Comparison of ENCODE assay signal across 22 cellular contexts in the genomic region with DNA sequence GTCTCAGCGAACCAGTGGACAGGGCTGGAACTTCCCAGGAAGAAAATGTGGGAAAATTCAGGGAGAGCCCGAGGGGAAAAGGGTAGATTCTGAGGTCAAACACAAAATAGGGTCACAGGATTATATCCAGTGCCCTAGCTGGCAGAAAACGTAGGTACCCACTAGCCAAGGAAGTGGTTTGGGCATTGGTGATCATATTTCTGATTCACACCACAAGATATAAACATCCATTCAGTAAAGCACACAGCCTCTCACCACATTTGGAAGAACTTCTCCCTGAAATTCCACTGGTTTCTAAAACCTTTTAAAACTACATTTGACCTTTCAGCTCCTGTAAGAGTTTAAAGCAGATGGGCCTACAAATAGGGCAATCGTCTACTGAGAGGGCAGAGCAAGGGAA.
A peak's percentile ranks its signal among the peaks of the same experiment; 100 is the strongest.
DNase-seq lines count a peak whose midpoint lies in the region; ATAC-seq and TF ChIP-seq lines count a peak whose summit lies in the region.
"Had no signal": no experiment of that assay in that cellular context is flagged by ENCODE, and none has a peak within 500 bp of the region (broad histone marks: within the 10 kb centered on the region; RNA-seq: fewer than 3 reads in every experiment).

No MANE protein-coding gene starts in this region.

- H3K23me2 ChIP-seq in H9 (ENCODE audit: insufficient read length, low read depth, low read length, poor library complexity, severe bottlenecking), result no peaks in the 10 kb centered on the region

- DNase-seq in Daoy (ENCODE audit: low read depth) (peak; percentile 36), IMR-90 (peak; percentile 54), astrocyte of the hippocampus (ENCODE audit: low read depth, low spot score) (peak; percentile 44), progenitor cell of endocrine pancreas (ENCODE audit: low spot score, unreplicated experiment) (no peak), HUDEP-2 (lab: John Stamatoyannopoulos, UW; ENCODE audit: unreplicated experiment in 76 of 76) (no peak), H9 (no peak)
- DNase-seq: CD4-positive, alpha-beta memory T cell; GF-D8; Kasumi-1; NCI-H1105; NCI-H146; NCI-H2029 treated with DMSO at 0.1 percent for 48 hours; NCI-H345; NCI-H524; NCI-H774; NK-92 treated with Interleukin-12 subunit alpha and Interleukin-12 subunit beta, amount 100 ng/mL, for 24 hours had no signal

- H3K9me3 Mint-ChIP-seq in progenitor cell of endocrine pancreas (ENCODE audit: low read depth), result peaks cover 8% of the 10 kb centered on the region
- H3K9me3 Mint-ChIP-seq in H9, result peaks cover 3 to 4% of the 10 kb centered on the region in 2 experiments; a peak in 3 of 5 replicates

- intact Hi-C loops in IMR-90 (cut with micrococcal nuclease), result no loop called here

- H3K4me1 ChIP-seq in IMR-90 (ENCODE audit: control insufficient read depth, insufficient read depth, low read length) (peaks cover 8% of the 10 kb centered on the region), H9 (ENCODE audit: insufficient read depth, low read length) (no peaks in the 10 kb centered on the region)

- no peak overlapping the region for H2AK9ac ChIP-seq in IMR-90 (replicated peaks; ENCODE audit: low read depth, low read length, poor library complexity)

- TF ChIP-seq CTCF in IMR-90 (conservative IDR thresholded peaks at IDR 0.05; ENCODE audit: low read depth, low read length), result no peak
- TF ChIP-seq CTCF in progenitor cell of endocrine pancreas (IDR thresholded peaks at IDR 0.05; ENCODE audit: unreplicated experiment), result no peak
- no peak for TF ChIP-seq CTCF in H9 (conservative IDR thresholded peaks at IDR 0.05)

- no peak overlapping the region for H3T11ph ChIP-seq in H9 (ENCODE audit: low read length)

- H3K79me1 ChIP-seq in IMR-90 (ENCODE audit: low read depth in 1 of 2, low read length in 2 of 2) (no peaks in the 10 kb centered on the region), H9 (ENCODE audit: insufficient read depth, low read depth, low read length, poor library complexity, severe bottlenecking) (no peaks in the 10 kb centered on the region)

- dilution Hi-C loops in IMR-90 (cut with HindIII; ENCODE audit: low sequenced_read_pairs, unreplicated experiment), result no loop called here

- H3K36me3 Mint-ChIP-seq in progenitor cell of endocrine pancreas (ENCODE audit: insufficient read depth) (peaks cover 3% of the 10 kb centered on the region), H9 (ENCODE audit: insufficient read depth in 1 of 3, low read depth in 3 of 3) (no peaks in the 10 kb centered on the region)
- H3K36me3 Mint-ChIP-seq: CD4-positive, alpha-beta memory T cell had no signal

- no peak for TF ChIP-seq POLR2A in IMR-90 (IDR thresholded peaks at IDR 0.05; ENCODE audit: low read depth, low read length)

- no TSS peak for BruUV-seq in IMR-90 (replicated peaks; lab: Mats Ljungman, UMichigan)

- H3K4me1 Mint-ChIP-seq in progenitor cell of endocrine pancreas (ENCODE audit: low read depth) (no peaks in the 10 kb centered on the region), H9 (peaks cover 6 to 7% of the 10 kb centered on the region in 2 experiments)

- no peak overlapping the region for H3K9ac ChIP-seq in IMR-90 (ENCODE audit: low read depth, low read length)
- no peak overlapping the region for H3K9ac ChIP-seq in H9 (ENCODE audit: extremely low read depth, insufficient read length, low read length)
- H3K9ac ChIP-seq: BLaER1 treated with 17β-estradiol and CSF1 and Interleukin-3, amounts not matched to agents 10 nM and 100 nM had no signal

- H3K18ac ChIP-seq in IMR-90 (ENCODE audit: low read depth, low read length), result no peak overlapping the region
- H3K18ac ChIP-seq in H9 (ENCODE audit: insufficient read length, low read depth, low read length), result no peak overlapping the region

- no peak overlapping the region for H2BK20ac ChIP-seq in IMR-90 (ENCODE audit: low read depth, low read length)
- H2BK20ac ChIP-seq in H9 (ENCODE audit: low read depth, low read length, poor library complexity, severe bottlenecking), result no peak overlapping the region

- no peak overlapping the region for H2BK12ac ChIP-seq in H9 (ENCODE audit: insufficient read length, low read depth, low read length)

- H3K4me2 ChIP-seq in IMR-90 (ENCODE audit: low read depth, low read length), result no peak overlapping the region
- H3K4me2 ChIP-seq in H9 (ENCODE audit: insufficient read depth, insufficient read length, low read length), result no peak overlapping the region
- H3K4me2 ChIP-seq: A549; BLaER1 treated with 17β-estradiol and CSF1 and Interleukin-3, amounts not matched to agents 10 nM and 100 nM; GM23338 had no signal

- no peak overlapping the region for H2AFZ ChIP-seq in IMR-90 (replicated peaks; ENCODE audit: low read length, poor library complexity)
- H2AFZ ChIP-seq in H9 (ENCODE audit: low read length), result no peak overlapping the region
- H2AFZ ChIP-seq: GM23338 had no signal

- no CpG with 5 or more reads among the region's 4 CpGs for WGBS in IMR-90 (ENCODE audit: extremely low coverage in 2 of 2, insufficient read length in 1 of 2), 2 experiments
- no CpG with 5 or more reads among the region's 4 CpGs for WGBS in H9 (ENCODE audit: extremely low coverage, insufficient read length, low lambda C conversion rate)

- H3K4me3 Mint-ChIP-seq in progenitor cell of endocrine pancreas (ENCODE audit: low read depth) (no peak overlapping the region), H9 (no peak overlapping the region)
- H3K4me3 Mint-ChIP-seq: CD4-positive, alpha-beta memory T cell; GM23338 had no signal

- H3K9me3 ChIP-seq in IMR-90 (ENCODE audit: control insufficient read depth, insufficient read depth, low read length), result no peaks in the 10 kb centered on the region
- no peaks in the 10 kb centered on the region for H3K9me3 ChIP-seq in H9 (ENCODE audit: control insufficient read depth, low read depth, low read length)
- H3K9me3 ChIP-seq: A549 had no signal

- H3K36me3 ChIP-seq in IMR-90 (ENCODE audit: control insufficient read depth, insufficient read depth, low read length), result no peaks in the 10 kb centered on the region
- H3K36me3 ChIP-seq: BLaER1 treated with 17β-estradiol and CSF1 and Interleukin-3, amounts not matched to agents 10 nM and 100 nM had no signal

- H3K27ac ChIP-seq in IMR-90 (ENCODE audit: insufficient read depth, low read length) (no peak overlapping the region), H9 (ENCODE audit: insufficient read length, low read depth, low read length) (no peak overlapping the region)
- H3K27ac ChIP-seq: A549; BLaER1 treated with 17β-estradiol and CSF1 and Interleukin-3, amounts not matched to agents 10 nM and 100 nM had no signal

- H3K9me1 ChIP-seq in IMR-90 (ENCODE audit: insufficient read depth, low read length), result peaks cover 2% of the 10 kb centered on the region; the same call in 1 of the 2 replicates

- no peaks in the 10 kb centered on the region for H4K20me1 ChIP-seq in IMR-90 (ENCODE audit: insufficient read depth, low read length)
- H4K20me1 ChIP-seq in H9 (ENCODE audit: control insufficient read depth, insufficient read depth, insufficient read length), result no peaks in the 10 kb centered on the region
- H4K20me1 ChIP-seq: BLaER1 treated with 17β-estradiol and CSF1 and Interleukin-3, amounts not matched to agents 10 nM and 100 nM had no signal

- in situ Hi-C loops in IMR-90 (cut with MboI; ENCODE audit: low sequenced_read_pairs), result no loop called here

- H3K56ac ChIP-seq in IMR-90 (ENCODE audit: extremely low read depth, insufficient read depth, low read length), result no peak overlapping the region
- no peak overlapping the region for H3K56ac ChIP-seq in H9 (ENCODE audit: insufficient read length, low read depth, low read length)

- no peak overlapping the region for H4K91ac ChIP-seq in IMR-90 (ENCODE audit: insufficient read depth, low read depth, low read length)
- H4K91ac ChIP-seq in H9 (ENCODE audit: insufficient read length, low read depth, low read length), result no peak overlapping the region

- ATAC-seq in IMR-90 (ENCODE audit: low read depth) (peak; percentile 63), GM18907 (IDR thresholded peaks at IDR 0.05; ENCODE audit: unreplicated experiment) (no peak), GM18867 (IDR thresholded peaks at IDR 0.05; ENCODE audit: unreplicated experiment) (no peak)
- ATAC-seq: A549, GM23338, SK-N-SH treated with all-trans-retinoic acid at 6 μM for 48 hours had no signal

- H4K8ac ChIP-seq in IMR-90 (ENCODE audit: low read depth in 2 of 2, low read length in 2 of 2) (no peak overlapping the region), H9 (replicated peaks; ENCODE audit: insufficient read length, low read depth, low read length) (no peak overlapping the region)

- CTCF ChIA-PET in IMR-90 (lab: Yijun Ruan, JAX), result no interaction called here

- H3K27me3 Mint-ChIP-seq in progenitor cell of endocrine pancreas (no peaks in the 10 kb centered on the region), H9 (ENCODE audit: low read depth) (peaks cover 4% of the 10 kb centered on the region)

- H3K23ac ChIP-seq in IMR-90 (ENCODE audit: low read depth, low read length) (no peak overlapping the region), H9 (ENCODE audit: insufficient read length, low read depth, low read length) (no peak overlapping the region)

- H2AK5ac ChIP-seq in IMR-90 (ENCODE audit: low read depth, low read length), result no peak overlapping the region
- H2AK5ac ChIP-seq in H9 (ENCODE audit: insufficient read length, low read length), result no peak overlapping the region

- POLR2A ChIA-PET in IMR-90 (lab: Charles Lee; ENCODE audit: unreplicated experiment), result interaction anchor here (0.6 kb wide), 1 partner anchor 136 kb away, joined by 3 read pairs; no protein-coding TSS in a partner anchor

- H2BK5ac ChIP-seq in IMR-90 (ENCODE audit: low read depth, low read length, poor library complexity, severe bottlenecking) (no peak overlapping the region), H9 (ENCODE audit: insufficient read length, low read length) (no peak overlapping the region)

- no peaks in the 10 kb centered on the region for H3K79me2 ChIP-seq in H9 (ENCODE audit: insufficient read depth, low read length)

- no peak overlapping the region for H3K4me3 ChIP-seq in IMR-90 (ENCODE audit: insufficient read depth, low read depth, low read length)
- H3K4me3 ChIP-seq: A549; BLaER1 treated with 17β-estradiol and CSF1 and Interleukin-3, amounts not matched to agents 10 nM and 100 nM; GM23338 had no signal

- H3K27me3 ChIP-seq in IMR-90 (ENCODE audit: control insufficient read depth, insufficient read depth, low read length) (no peaks in the 10 kb centered on the region), H9 (ENCODE audit: insufficient read depth, low read length) (no peaks in the 10 kb centered on the region; the same call in 1 of the 2 replicates)
- H3K27me3 ChIP-seq: BLaER1 treated with 17β-estradiol and CSF1 and Interleukin-3, amounts not matched to agents 10 nM and 100 nM had no signal

- no peak overlapping the region for H2BK15ac ChIP-seq in IMR-90 (ENCODE audit: low read depth, low read length)
- no peak overlapping the region for H2BK15ac ChIP-seq in H9 (ENCODE audit: low read depth, low read length)

- no peak overlapping the region for H4K5ac ChIP-seq in IMR-90 (ENCODE audit: low read depth, low read length)
- H4K5ac ChIP-seq in H9 (ENCODE audit: insufficient read length, low read depth, low read length), result no peak overlapping the region

- H3K14ac ChIP-seq in IMR-90 (replicated peaks; ENCODE audit: low read depth, low read length), result 0 out of 2 replicates have a peak overlapping the region, but pooled peaks have one; percentile 5
- H3K14ac ChIP-seq in H9 (ENCODE audit: insufficient read depth, low read length), result no peak overlapping the region

- H3K27ac Mint-ChIP-seq in progenitor cell of endocrine pancreas, result peak overlapping the region; percentile 60
- no peak overlapping the region for H3K27ac Mint-ChIP-seq in H9
- H3K27ac Mint-ChIP-seq: GM23338 had no signal

- TF ChIP-seq RAD21 in IMR-90 (IDR thresholded peaks at IDR 0.05; ENCODE audit: low read length), result no peak

- H2BK120ac ChIP-seq in IMR-90 (ENCODE audit: low read depth, low read length) (peak overlapping the region; percentile 27; the same call in 1 of the 2 replicates), H9 (ENCODE audit: low read depth, low read length, poor library complexity, severe bottlenecking) (no peak overlapping the region)

- H3K4ac ChIP-seq in IMR-90 (ENCODE audit: low read depth, low read length) (no peak overlapping the region), H9 (ENCODE audit: low read depth, low read length) (no peak overlapping the region)

Comparison
In these comparisons a context has a peak if more than half of its experiments do, and no peak if none do; other contexts are left out.
1. DNase-seq: peak in Daoy (single experiment), IMR-90 (single experiment) and astrocyte of the hippocampus (single experiment); none in progenitor cell of endocrine pancreas (single experiment), HUDEP-2 (0 of 76) and H9 (single experiment).